17 cellular contexts compared by ENCODE assay signal in the genomic region with DNA sequence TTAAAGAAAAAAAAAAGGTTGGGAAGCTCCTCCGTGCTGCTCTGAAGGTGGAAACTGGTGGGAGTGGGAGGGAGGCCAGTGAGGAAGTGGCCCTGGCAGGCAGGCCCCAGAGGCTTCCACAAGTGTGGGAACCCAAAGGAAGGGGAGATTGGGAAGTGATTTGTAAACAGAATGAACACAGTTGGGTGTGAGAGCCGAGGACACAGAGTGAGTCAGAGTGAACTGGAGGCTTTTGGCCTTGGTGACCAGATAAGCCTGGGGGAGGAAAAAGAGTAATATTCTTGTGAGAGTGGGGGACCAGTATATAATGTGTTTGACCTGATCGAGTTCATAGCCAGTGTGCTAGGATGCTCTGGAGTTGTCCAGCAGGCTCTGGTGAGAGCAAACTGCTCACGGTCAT. TPM values are rescaled to one million over a fixed set of nuclear protein-coding genes. Genes with fewer than 3 reads are reported as not detected.
DNase-seq lines count a peak whose midpoint lies in the region; ATAC-seq, FAIRE-seq and TF ChIP-seq lines count a peak whose summit lies in the region.
"Had no signal": no experiment of that assay in that cellular context is flagged by ENCODE, and none has a peak within 500 bp of the region (broad histone marks: within the 10 kb centered on the region; RNA-seq: fewer than 3 reads in every experiment).

No MANE protein-coding gene starts in this region.

- H3K4me3 Mint-ChIP-seq in activated CD4-positive, alpha-beta T cell treated with anti-CD3 and anti-CD28 coated beads for 36 hours, result no peak overlapping the region
- H3K4me3 Mint-ChIP-seq in endothelial cell (ENCODE audit: unreplicated experiment), result no peak overlapping the region
- peak overlapping the region; percentile 57 for H3K4me3 Mint-ChIP-seq in neural crest cell

- H3K36me3 ChIP-seq in small intestine (ENCODE audit: control insufficient read depth in 2 of 2, insufficient read depth in 2 of 2, low read length in 2 of 2), result peaks cover 36 to 40% of the 10 kb centered on the region in 2 donors

- no peak for FAIRE-seq in small intestine (lab: Jason Lieb, UNC)
- FAIRE-seq: G401.6 had no signal

- no peaks in the 10 kb centered on the region for H3K4me1 ChIP-seq in small intestine (ENCODE audit: control insufficient read depth in 2 of 2, insufficient read depth in 1 of 2, low read depth in 1 of 2, low read length in 1 of 2)

- 66 to 74% (median 66%) methylated on average over 4 of the region's 4 CpGs for WGBS in small intestine, 3 donors

- H3K27me3 Mint-ChIP-seq in activated CD4-positive, alpha-beta T cell treated with anti-CD3 and anti-CD28 coated beads for 36 hours, result no peaks in the 10 kb centered on the region
- H3K27me3 Mint-ChIP-seq in endothelial cell (ENCODE audit: unreplicated experiment), result peaks cover 11% of the 10 kb centered on the region
- no peaks in the 10 kb centered on the region for H3K27me3 Mint-ChIP-seq in neural crest cell (ENCODE audit: low read depth)

- POLR2A ChIA-PET in activated CD4-positive, alpha-beta T cell treated with anti-CD3 and anti-CD28 coated beads for 36 hours (lab: Charles Lee), result no interaction called here

- TF ChIP-seq CTCF in endothelial cell (IDR thresholded peaks at IDR 0.05; ENCODE audit: unreplicated experiment) (no peak), neural crest cell (conservative IDR thresholded peaks at IDR 0.05) (no peak)

- no peak for DNase-seq in activated CD4-positive, alpha-beta T cell treated with anti-CD3 and anti-CD28 coated beads for 36 hours
- no peak for DNase-seq in activated CD4-positive, alpha-beta T cell treated with anti-CD3 and anti-CD28 coated beads, Interleukin-2, amount 50 U/mL, for 48 hours
- DNase-seq in NCI-H226, result peak; percentile 25
- no peak for DNase-seq in endothelial cell (ENCODE audit: low spot score)
- no peak for DNase-seq in neural crest cell (ENCODE audit: low read depth, low spot score)
- no peak for DNase-seq in stimulated activated naive CD4-positive, alpha-beta T cell (lab: John Stamatoyannopoulos, UW)
- DNase-seq in small intestine, result no peak
- DNase-seq: 8988T, amniotic stem cell, kidney glomerular epithelial cell had no signal

- H3K27me3 ChIP-seq in small intestine (ENCODE audit: control insufficient read depth in 2 of 2, insufficient read depth in 2 of 2, low read length in 2 of 2), result no peaks in the 10 kb centered on the region
- H3K27me3 ChIP-seq: esophagus muscularis mucosa had no signal

- CTCF ChIA-PET in activated CD4-positive, alpha-beta T cell treated with anti-CD3 and anti-CD28 coated beads for 36 hours (lab: Charles Lee), result no interaction called here

- no peaks in the 10 kb centered on the region for H3K4me1 Mint-ChIP-seq in activated CD4-positive, alpha-beta T cell treated with anti-CD3 and anti-CD28 coated beads for 36 hours
- H3K4me1 Mint-ChIP-seq in endothelial cell (ENCODE audit: unreplicated experiment), result peaks cover 21% of the 10 kb centered on the region
- peaks cover 23% of the 10 kb centered on the region for H3K4me1 Mint-ChIP-seq in neural crest cell

- peaks cover 6% of the 10 kb centered on the region for H3K9me3 Mint-ChIP-seq in activated CD4-positive, alpha-beta T cell treated with anti-CD3 and anti-CD28 coated beads for 36 hours (ENCODE audit: low read depth)
- H3K9me3 Mint-ChIP-seq in endothelial cell (ENCODE audit: unreplicated experiment) (no peaks in the 10 kb centered on the region), neural crest cell (no peaks in the 10 kb centered on the region)

- ATAC-seq in activated CD4-positive, alpha-beta T cell treated with anti-CD3 and anti-CD28 coated beads for 36 hours, result no peak
- ATAC-seq in HG03108 (IDR thresholded peaks at IDR 0.05; ENCODE audit: unreplicated experiment), result no peak
- ATAC-seq: activated CD4-positive, CD25-positive, alpha-beta regulatory T cell treated with anti-CD3 and anti-CD28 coated beads, Interleukin-2, amount 50 U/mL, for 24 hours had no signal

- peak overlapping the region in 1 of 2 donors; percentile 0 for H3K27ac ChIP-seq in small intestine (ENCODE audit: low read depth in 1 of 2, low read length in 1 of 2)

- peaks cover 69% of the 10 kb centered on the region for H3K36me3 Mint-ChIP-seq in activated CD4-positive, alpha-beta T cell treated with anti-CD3 and anti-CD28 coated beads for 36 hours (ENCODE audit: low read depth)
- peaks cover 56% of the 10 kb centered on the region for H3K36me3 Mint-ChIP-seq in endothelial cell (ENCODE audit: low read depth, unreplicated experiment)
- H3K36me3 Mint-ChIP-seq in neural crest cell (ENCODE audit: low read depth), result peaks cover 34% of the 10 kb centered on the region

- peak overlapping the region; percentile 61 for H3K27ac Mint-ChIP-seq in activated CD4-positive, alpha-beta T cell treated with anti-CD3 and anti-CD28 coated beads for 36 hours
- H3K27ac Mint-ChIP-seq in endothelial cell (ENCODE audit: unreplicated experiment) (peak overlapping the region; percentile 81), neural crest cell (ENCODE audit: unreplicated experiment) (peak overlapping the region; percentile 85)

- H3K4me3 ChIP-seq in small intestine (ENCODE audit: low read depth in 1 of 2, low read length in 2 of 2), result no peak overlapping the region
- H3K4me3 ChIP-seq: esophagus muscularis mucosa had no signal

- H3K9me3 ChIP-seq in small intestine (ENCODE audit: control insufficient read depth, low read depth), result no peaks in the 10 kb centered on the region
- H3K9me3 ChIP-seq: esophagus muscularis mucosa had no signal

- intact Hi-C loops in activated CD4-positive, alpha-beta T cell treated with anti-CD3 and anti-CD28 coated beads for 36 hours (cut with DNase I, micrococcal nuclease), result no loop called here

RNA-seq across cellular contexts. Expression of gene MKRN2, which starts 23.0 kb away (rescaled TPM):
- total RNA-seq in activated CD4-positive, alpha-beta T cell treated with anti-CD3 and anti-CD28 coated beads for 36 hours, result 10 to 100 TPM; 21.5 to 24.9 TPM
- 22.0 TPM for total RNA-seq in endothelial cell (ENCODE audit: unreplicated experiment)
- 25.8 and 27.2 TPM in 2 replicates for total RNA-seq in neural crest cell
- 10 to 100 TPM; 12.7 to 16.0 (median 13.2) TPM for polyA plus RNA-seq in small intestine

RNA-seq across cellular contexts. Expression of gene MKRN2OS, which starts 34.6 kb away (rescaled TPM):
- not detected for total RNA-seq in activated CD4-positive, alpha-beta T cell treated with anti-CD3 and anti-CD28 coated beads for 36 hours
- total RNA-seq in endothelial cell (ENCODE audit: unreplicated experiment) (not detected), neural crest cell (not detected in 2 replicates)
- 10 to 100 TPM in 2 of 3 donors, 1 to 10 TPM in 1; 7.6 to 23.9 (median 10.3) TPM for polyA plus RNA-seq in small intestine
- total RNA-seq: esophagus muscularis mucosa, NCI-H460, pulmonary artery endothelial cell, urinary bladder had no signal
